In the genomic region with DNA sequence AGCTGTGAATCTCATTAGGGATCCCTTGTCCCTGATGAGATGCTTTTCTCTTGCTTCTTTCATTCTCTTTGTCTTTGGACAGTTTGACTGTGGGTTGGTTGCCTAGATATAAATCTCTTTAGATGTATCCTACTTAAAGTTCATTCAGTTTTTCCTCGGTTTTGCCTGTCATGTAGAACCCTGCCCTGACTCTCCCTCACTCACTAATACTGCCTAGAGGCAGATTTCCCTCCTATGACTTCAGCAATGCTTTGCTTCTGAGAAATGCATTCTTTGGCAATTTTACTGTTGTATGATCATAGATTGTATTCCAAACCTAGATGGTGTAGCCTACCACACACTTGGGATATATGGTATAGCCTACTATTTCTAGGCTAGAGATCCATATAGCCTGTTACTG, we compare ENCODE assay signal across 35 cellular contexts.
"Had no signal": no experiment of that assay in that cellular context is flagged by ENCODE, and none has a peak within 500 bp of the region (broad histone marks: within the 10 kb centered on the region; RNA-seq: fewer than 3 reads in every experiment).

No MANE protein-coding gene starts in this region.

- H3K4me2 ChIP-seq: hepatocyte had no signal

- H3K36me3 Mint-ChIP-seq: activated CD4-positive, alpha-beta memory T cell treated with anti-CD3 and anti-CD28 coated beads for 36 hours had no signal

- H3K27ac ChIP-seq: cardiac muscle cell, colonic mucosa, dorsolateral prefrontal cortex, esophagus squamous epithelium, gastrocnemius medialis, hepatocyte, right atrium auricular region, stomach, thyroid gland, upper lobe of right lung, VCaP had no signal

- DNase-seq: activated CD4-positive, alpha-beta memory T cell treated with anti-CD3 and anti-CD28 coated beads for 36 hours; activated CD4-positive, alpha-beta T cell treated with anti-CD3 and anti-CD28 coated beads, Interleukin-2, amount 10 ng/mL, durations not matched to agents 24 days and 14 days; activated CD8-positive, alpha-beta memory T cell treated with anti-CD3 and anti-CD28 coated beads, Interleukin-2, amount 50 U/mL, for 4 hours; activated gamma-delta T cell; activated naive CD4-positive, alpha-beta T cell treated with anti-CD3 and anti-CD28 coated beads, Interleukin-2, amount 50 U/mL, for 16 hours; activated T-cell treated with anti-CD3 and anti-CD28 coated beads, Interleukin-2, amount 50 U/mL, for 1 hour; amygdala; cerebellar nuclear complex; colonic mucosa; dorsolateral prefrontal cortex; endodermal cell; esophagus squamous epithelium; gastrocnemius medialis; glutamatergic neuron; islet precursor cell; left cardiac atrium; left ventricle myocardium superior; naive B cell; nephron progenitor cell; occipital lobe; stimulated activated CD4-positive, alpha-beta T cell treated with anti-CD3 and anti-CD28 coated beads, Interleukin-15, amount 100 ng/mL, for 24 hours; stimulated activated CD4-positive, alpha-beta T cell treated with anti-CD3 and anti-CD28 coated beads, Interleukin-2, amount 100 ng/mL, for 24 hours; stimulated activated naive B cell treated with anti-CD40 and anti-IgM and Interleukin-4, amounts not matched to agents 10 μg/mL and 1 μg/mL and 100 μg/mL, for 72 hours; stomach; SW 1271; T-helper 9 cell; thyroid gland; upper lobe of right lung had no signal

- H3K9me3 Mint-ChIP-seq: stimulated activated naive B cell treated with anti-CD40 and anti-IgM and Interleukin-4, amounts not matched to agents 10 μg/mL and 1 μg/mL and 100 μg/mL, for 72 hours had no signal

- H3K79me2 ChIP-seq: hepatocyte had no signal

- H2AFZ ChIP-seq: hepatocyte had no signal

- H3K4me1 ChIP-seq: colonic mucosa, esophagus squamous epithelium, gastrocnemius medialis, right atrium auricular region, stomach, thyroid gland, upper lobe of right lung had no signal

- H3K36me3 ChIP-seq: cardiac muscle cell, colonic mucosa, esophagus squamous epithelium, gastrocnemius medialis, right atrium auricular region, stomach, thyroid gland, upper lobe of right lung had no signal

- H3K9me3 ChIP-seq: colonic mucosa, gastrocnemius medialis, thyroid gland, upper lobe of right lung had no signal

- H3K4me3 ChIP-seq: cardiac muscle cell, colonic mucosa, dorsolateral prefrontal cortex, esophagus squamous epithelium, gastrocnemius medialis, hepatocyte, right atrium auricular region, stomach, thyroid gland, upper lobe of right lung had no signal

- H3K27ac Mint-ChIP-seq: activated CD4-positive, alpha-beta memory T cell treated with anti-CD3 and anti-CD28 coated beads for 36 hours; activated CD4-positive, alpha-beta T cell treated with anti-CD3 and anti-CD28 coated beads, Interleukin-2, amount 10 ng/mL, durations not matched to agents 24 days and 14 days; endodermal cell; nephron progenitor cell; stimulated activated naive B cell treated with anti-CD40 and anti-IgM and Interleukin-4, amounts not matched to agents 10 μg/mL and 1 μg/mL and 100 μg/mL, for 72 hours; T-helper 1 cell treated with Interleukin-12 subunit alpha and Interleukin-12 subunit beta and Interleukin-4 antibody, amounts not matched to agents 30 μg/mL and 1 μg/mL, for 36 hours had no signal

- H3K27me3 Mint-ChIP-seq: activated CD4-positive, alpha-beta memory T cell treated with anti-CD3 and anti-CD28 coated beads for 36 hours; activated CD4-positive, alpha-beta T cell treated with anti-CD3 and anti-CD28 coated beads, Interleukin-2, amount 10 ng/mL, durations not matched to agents 24 days and 14 days; naive B cell; stimulated activated naive B cell treated with anti-CD40 and anti-IgM and Interleukin-4, amounts not matched to agents 10 μg/mL and 1 μg/mL and 100 μg/mL, for 72 hours had no signal

- ATAC-seq: activated CD4-positive, CD25-positive, alpha-beta regulatory T cell treated with anti-CD3 and anti-CD28 coated beads, Interleukin-2, amount 50 U/mL, for 24 hours; gastrocnemius medialis; left cardiac atrium; left ventricle myocardium superior; stimulated activated naive B cell treated with anti-CD40 and anti-IgM and Interleukin-4, amounts not matched to agents 10 μg/mL and 1 μg/mL and 100 μg/mL, for 72 hours; upper lobe of right lung had no signal

- H3K4me3 Mint-ChIP-seq: activated CD4-positive, alpha-beta memory T cell treated with anti-CD3 and anti-CD28 coated beads for 36 hours; activated CD4-positive, alpha-beta T cell treated with anti-CD3 and anti-CD28 coated beads, Interleukin-2, amount 10 ng/mL, durations not matched to agents 24 days and 14 days; endodermal cell; naive B cell; nephron progenitor cell; stimulated activated naive B cell treated with anti-CD40 and anti-IgM and Interleukin-4, amounts not matched to agents 10 μg/mL and 1 μg/mL and 100 μg/mL, for 72 hours; T-helper 1 cell treated with Interleukin-12 subunit alpha and Interleukin-12 subunit beta and Interleukin-4 antibody, amounts not matched to agents 30 μg/mL and 1 μg/mL, for 36 hours had no signal

- FAIRE-seq: TTC549 had no signal

- H3K4me1 Mint-ChIP-seq: activated CD4-positive, alpha-beta T cell treated with anti-CD3 and anti-CD28 coated beads, Interleukin-2, amount 10 ng/mL, durations not matched to agents 24 days and 14 days; naive B cell; nephron progenitor cell; stimulated activated naive B cell treated with anti-CD40 and anti-IgM and Interleukin-4, amounts not matched to agents 10 μg/mL and 1 μg/mL and 100 μg/mL, for 72 hours had no signal

- H3K27me3 ChIP-seq: cardiac muscle cell, colonic mucosa, dorsolateral prefrontal cortex, esophagus squamous epithelium, gastrocnemius medialis, hepatocyte, right atrium auricular region, stomach, thyroid gland, upper lobe of right lung had no signal
